Comparison of ENCODE assay signal across 28 cellular contexts in genomic region chr9:82397534-82397933, GRCh38.
"Had no signal": no experiment of that assay in that cellular context is flagged by ENCODE, and none has a peak within 500 bp of the region (broad histone marks: within the 10 kb centered on the region; RNA-seq: fewer than 3 reads in every experiment).

No MANE protein-coding gene starts in this region.

- H3K27me3 ChIP-seq: neural progenitor cell, ovary, spleen, suprapubic skin, testis, tibial artery, transverse colon, upper lobe of right lung, uterus had no signal

- H3K27ac ChIP-seq: neural progenitor cell, ovary, parathyroid adenoma, psoas muscle, skin epidermis, spleen, suprapubic skin, testis, tibial artery, transverse colon, upper lobe of right lung, uterus had no signal

- ATAC-seq: natural killer cell; psoas muscle; right cardiac atrium; sciatic nerve; stimulated activated memory B cell treated with anti-CD40 and anti-IgM and Interleukin-4, amounts not matched to agents 10 μg/mL and 1 μg/mL and 100 μg/mL, for 72 hours; stimulated activated naive CD8-positive, alpha-beta T cell treated with anti-CD3 and anti-CD28 coated beads, Interleukin-15, amount 100 ng/mL, for 72 hours; stimulated activated naive CD8-positive, alpha-beta T cell treated with anti-CD3 and anti-CD28 coated beads, Interleukin-15, Interleukin-2, amounts not matched to agents 100 U/mL and 50 U/mL, for 24 hours; upper lobe of right lung had no signal

- H3K4me3 ChIP-seq: neural progenitor cell, ovary, psoas muscle, skin epidermis, smooth muscle cell, spleen, suprapubic skin, testis, tibial artery, transverse colon, upper lobe of right lung, uterus had no signal

- H3K9ac ChIP-seq: neural progenitor cell, parathyroid adenoma had no signal

- H3K79me2 ChIP-seq: parathyroid adenoma had no signal

- H2AFZ ChIP-seq: neural progenitor cell, parathyroid adenoma had no signal

- DNase-seq: natural killer cell; occipital lobe; ovary; posterior cingulate gyrus; psoas muscle; right cardiac atrium; spleen; stimulated activated CD4-positive, alpha-beta T cell treated with anti-CD3 and anti-CD28 coated beads, Interleukin-12 subunit alpha, Interleukin-12 subunit beta, amount 100 ng/mL, for 4 hours; stimulated activated CD4-positive, alpha-beta T cell treated with anti-CD3 and anti-CD28 coated beads, Interleukin-1b, Interleukin-23, amount 100 ng/mL, for 48 hours; stimulated activated CD4-positive, alpha-beta T cell treated with anti-CD3 and anti-CD28 coated beads, Interleukin-4, amount 100 ng/mL, for 1 hour; stimulated activated CD4-positive, alpha-beta T cell treated with anti-CD3 and anti-CD28 coated beads, Interleukin-4, amount 100 ng/mL, for 4 hours; stimulated activated CD8-positive, alpha-beta memory T cell treated with anti-CD3 and anti-CD28 coated beads, Interleukin-4, amount 100 ng/mL, for 48 hours; stimulated activated naive CD4-positive, alpha-beta T cell; stimulated activated naive CD8-positive, alpha-beta T cell treated with anti-CD3 and anti-CD28 coated beads, Interleukin-15, amount 100 ng/mL, for 72 hours; stimulated activated naive CD8-positive, alpha-beta T cell treated with anti-CD3 and anti-CD28 coated beads, Interleukin-15, Interleukin-2, amounts not matched to agents 100 U/mL and 50 U/mL, for 24 hours; substantia nigra; testis; tibial artery; transverse colon; upper lobe of right lung; uterus had no signal

- H3K4me2 ChIP-seq: neural progenitor cell, smooth muscle cell had no signal

- H3K36me3 ChIP-seq: neural progenitor cell, ovary, spleen, suprapubic skin, tibial artery, transverse colon, upper lobe of right lung, uterus had no signal

- H3K9me3 ChIP-seq: ovary, psoas muscle, spleen, suprapubic skin, testis, tibial artery, transverse colon, upper lobe of right lung, uterus had no signal

- H3K4me1 ChIP-seq: neural progenitor cell, parathyroid adenoma, psoas muscle, spleen, suprapubic skin, testis, tibial artery, transverse colon, upper lobe of right lung, uterus had no signal
